ENCODE assay signal across 23 cellular contexts in the genomic region with DNA sequence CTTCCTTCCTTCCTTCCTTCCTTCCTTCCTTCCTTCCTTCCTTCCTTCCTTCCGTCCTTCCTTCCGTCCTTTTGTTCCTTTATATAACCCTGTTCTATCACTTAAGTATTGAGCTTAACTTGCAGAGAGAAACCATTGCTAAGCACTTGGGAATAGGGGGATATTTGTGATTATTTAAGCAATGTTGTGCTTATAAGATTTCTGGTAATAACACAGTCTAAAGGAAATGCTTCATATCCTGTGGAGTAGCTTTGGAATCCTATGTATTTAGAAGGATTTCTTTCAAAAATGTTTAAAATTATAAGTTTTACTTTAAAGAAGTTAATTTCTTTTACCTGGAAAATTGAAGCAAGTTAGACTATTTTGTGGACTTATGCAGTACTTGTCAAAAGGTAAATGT.
A peak's percentile ranks its signal among the peaks of the same experiment; 100 is the strongest.
DNase-seq lines count a peak whose midpoint lies in the region; ATAC-seq, FAIRE-seq and TF ChIP-seq lines count a peak whose summit lies in the region.
"Had no signal": no experiment of that assay in that cellular context is flagged by ENCODE, and none has a peak within 500 bp of the region (broad histone marks: within the 10 kb centered on the region; RNA-seq: fewer than 3 reads in every experiment).

No MANE protein-coding gene starts in this region.

- no peaks in the 10 kb centered on the region for H3K4me1 ChIP-seq in CD8-positive, alpha-beta T cell (ENCODE audit: insufficient read depth, low read length)
- peaks cover 7% of the 10 kb centered on the region for H3K4me1 ChIP-seq in endothelial cell of umbilical vein (ENCODE audit: control insufficient read depth, extremely low read depth, insufficient read depth, low read length)
- H3K4me1 ChIP-seq: A549, BLaER1 had no signal

- no peaks in the 10 kb centered on the region for H3K9me3 Mint-ChIP-seq in CD8-positive, alpha-beta T cell
- no peaks in the 10 kb centered on the region for H3K9me3 Mint-ChIP-seq in nephron progenitor cell
- H3K9me3 Mint-ChIP-seq: CD14-positive monocyte, GM23338, HFFc6 had no signal

- H3K36me3 ChIP-seq in CD8-positive, alpha-beta T cell (ENCODE audit: insufficient read depth, low read length): no peaks in the 10 kb centered on the region
- no peaks in the 10 kb centered on the region for H3K36me3 ChIP-seq in endothelial cell of umbilical vein (ENCODE audit: control insufficient read depth in 2 of 2, extremely low read depth in 1 of 2, insufficient read depth in 2 of 2, low read length in 2 of 2)
- H3K36me3 ChIP-seq: BLaER1 had no signal

- no TSS peak for BruUV-seq in endothelial cell of umbilical vein (replicated peaks; lab: Mats Ljungman, UMichigan)

- dilution Hi-C loops in endothelial cell of umbilical vein (cut with MboI; ENCODE audit: extremely low pct_ligation_motif_present, low sequenced_read_pairs): no loop called here

- H3K4me3 Mint-ChIP-seq in CD8-positive, alpha-beta T cell: no peak overlapping the region
- H3K4me3 Mint-ChIP-seq in nephron progenitor cell: no peak overlapping the region
- H3K4me3 Mint-ChIP-seq: CD14-positive monocyte; CD4-positive, alpha-beta memory T cell; GM23338; HFFc6 had no signal

- intact Hi-C loops in CD8-positive, alpha-beta T cell (cut with DNase I, micrococcal nuclease): no loop called here
- intact Hi-C loops in endothelial cell of umbilical vein (cut with micrococcal nuclease): no loop called here

- no peak overlapping the region for H2AFZ ChIP-seq in endothelial cell of umbilical vein (ENCODE audit: low read depth, low read length)
- H2AFZ ChIP-seq: GM23338 had no signal

- H3K9me3 ChIP-seq in CD8-positive, alpha-beta T cell (ENCODE audit: low read length): no peaks in the 10 kb centered on the region
- H3K9me3 ChIP-seq in endothelial cell of umbilical vein (replicated peaks; ENCODE audit: control insufficient read depth, insufficient read depth, low read length): no peaks in the 10 kb centered on the region
- H3K9me3 ChIP-seq: A549 had no signal

- TF ChIP-seq POLR2A in endothelial cell of umbilical vein (IDR thresholded peaks at IDR 0.05; ENCODE audit: low read depth, low read length): no peak

- CTCF ChIA-PET in CD8-positive, alpha-beta T cell (lab: Charles Lee): no interaction called here
- CTCF ChIA-PET in endothelial cell of umbilical vein (lab: Charles Lee): interaction anchor here (0.9 to 2.6 kb wide), 4 partner anchors 63 to 257 kb away, joined by 3 to 8 read pairs (median 4); no protein-coding TSS in a partner anchor

- H3K9ac ChIP-seq in endothelial cell of umbilical vein (replicated peaks; ENCODE audit: extremely low read depth, insufficient read depth, low read length): no peak overlapping the region
- H3K9ac ChIP-seq: BLaER1 had no signal

- no peak for TF ChIP-seq CTCF in CD8-positive, alpha-beta T cell (IDR thresholded peaks at IDR 0.05)
- TF ChIP-seq CTCF in endothelial cell of umbilical vein (IDR thresholded peaks at IDR 0.05; ENCODE audit: extremely low read depth in 1 of 2, insufficient read depth in 1 of 2, low read depth in 1 of 2, low read length in 2 of 2): no peak
- TF ChIP-seq CTCF in nephron progenitor cell (IDR thresholded peaks at IDR 0.05): no peak

- no peak overlapping the region for H3K27ac ChIP-seq in CD8-positive, alpha-beta T cell (ENCODE audit: low read depth, low read length)
- no peak overlapping the region for H3K27ac ChIP-seq in endothelial cell of umbilical vein (ENCODE audit: insufficient read depth, low read depth, low read length)
- H3K27ac ChIP-seq: A549, BLaER1 had no signal

- peaks cover 11% of the 10 kb centered on the region for H3K36me3 Mint-ChIP-seq in CD8-positive, alpha-beta T cell
- peaks cover 10% of the 10 kb centered on the region for H3K36me3 Mint-ChIP-seq in nephron progenitor cell (ENCODE audit: low read depth)

- no peak overlapping the region for H3K4me2 ChIP-seq in endothelial cell of umbilical vein (ENCODE audit: insufficient read depth, low read length)
- H3K4me2 ChIP-seq: A549, BLaER1, GM23338 had no signal

- H3K4me1 Mint-ChIP-seq in CD8-positive, alpha-beta T cell (ENCODE audit: low read depth): peaks cover 4% of the 10 kb centered on the region
- H3K4me1 Mint-ChIP-seq in nephron progenitor cell: no peaks in the 10 kb centered on the region

- FAIRE-seq in A204.1 (lab: Jason Lieb, UNC) (peak; percentile 40), endothelial cell of umbilical vein (lab: Jason Lieb, UNC) (no peak)
- FAIRE-seq: A549, GM12878, GM19239 had no signal

- no peaks in the 10 kb centered on the region for H4K20me1 ChIP-seq in endothelial cell of umbilical vein (replicated peaks; ENCODE audit: control insufficient read depth, extremely low read depth, insufficient read depth, low read length)
- H4K20me1 ChIP-seq: BLaER1 had no signal

- no peaks in the 10 kb centered on the region for H3K9me1 ChIP-seq in endothelial cell of umbilical vein (replicated peaks; ENCODE audit: control insufficient read depth, extremely low read depth, insufficient read depth, low read length)

- no peak overlapping the region for H3K4me3 ChIP-seq in CD8-positive, alpha-beta T cell (ENCODE audit: low read depth, low read length)
- no peak overlapping the region for H3K4me3 ChIP-seq in endothelial cell of umbilical vein (replicated peaks in 1 of 3; ENCODE audit: insufficient read depth in 1 of 3, low read depth in 1 of 3, low read length in 3 of 3)
- H3K4me3 ChIP-seq: A549, BLaER1, GM12878, GM23338 had no signal

- no peaks in the 10 kb centered on the region for H3K79me2 ChIP-seq in endothelial cell of umbilical vein (ENCODE audit: control insufficient read depth, insufficient read depth, low read length)

- POLR2A ChIA-PET in CD8-positive, alpha-beta T cell (lab: Charles Lee): interaction anchor here (0.8 kb wide), 1 partner anchor 11 kb away, joined by 3 read pairs; no protein-coding TSS in a partner anchor
- POLR2A ChIA-PET in endothelial cell of umbilical vein (lab: Charles Lee): interaction anchor here (0.6 kb wide), 1 partner anchor 107 kb away, joined by 3 read pairs; no protein-coding TSS in a partner anchor

- ATAC-seq in CD8-positive, alpha-beta T cell: no peak
- no peak for ATAC-seq in GM19023 (IDR thresholded peaks at IDR 0.05; ENCODE audit: unreplicated experiment)
- no peak for ATAC-seq in HG03135 (IDR thresholded peaks at IDR 0.05; ENCODE audit: unreplicated experiment)
- ATAC-seq: A549, GM12878, GM23338, HCT116 had no signal

- peak overlapping the region; percentile 58 for H3K27ac Mint-ChIP-seq in CD8-positive, alpha-beta T cell
- H3K27ac Mint-ChIP-seq in nephron progenitor cell: peak overlapping the region; percentile 32
- H3K27ac Mint-ChIP-seq: CD14-positive monocyte, HFFc6 had no signal

- DNase-seq in CD8-positive, alpha-beta T cell: no peak
- peak; percentile 55 for DNase-seq in endothelial cell of umbilical vein (ENCODE audit: low read depth, low spot score)
- DNase-seq in nephron progenitor cell: no peak
- DNase-seq in COLO668 (lab: John Stamatoyannopoulos, UW; ENCODE audit: unreplicated experiment): no peak
- DNase-seq: CD4-positive, alpha-beta memory T cell; COR-L47; DMS 273 treated with DMSO at 0.1 percent for 48 hours; DMS53; DND-41; EL; H7; HFFc6; KG1 had no signal

- H3K27me3 Mint-ChIP-seq in CD8-positive, alpha-beta T cell (ENCODE audit: low read depth): no peaks in the 10 kb centered on the region
- peaks cover 4% of the 10 kb centered on the region for H3K27me3 Mint-ChIP-seq in nephron progenitor cell (ENCODE audit: low read depth, poor library complexity)
- H3K27me3 Mint-ChIP-seq: CD4-positive, alpha-beta memory T cell had no signal

- no peaks in the 10 kb centered on the region for H3K27me3 ChIP-seq in CD8-positive, alpha-beta T cell (ENCODE audit: insufficient read depth, low read length)
- no peaks in the 10 kb centered on the region for H3K27me3 ChIP-seq in endothelial cell of umbilical vein (ENCODE audit: control insufficient read depth in 2 of 2, insufficient read depth in 2 of 2, low read length in 2 of 2)
- H3K27me3 ChIP-seq: BLaER1 had no signal

TF ChIP-seq in endothelial cell of umbilical vein, 7 proteins besides CTCF, POLR2A, EP300 and RAD21:
- TF ChIP-seq MYC (IDR thresholded peaks at IDR 0.05; ENCODE audit: low read depth, low read length) (no peak), FOS (IDR thresholded peaks at IDR 0.05; ENCODE audit: borderline replicate concordance, insufficient read depth, low read length) (no peak), JUN (IDR thresholded peaks at IDR 0.05; ENCODE audit: borderline replicate concordance, insufficient read depth, insufficient read length, low read depth) (no peak)
